In genomic region chr12:118053071-118053985, GRCh38 we compare ENCODE assay signal across 10 cellular contexts. TPM values are rescaled to one million over a fixed set of nuclear protein-coding genes. Genes with fewer than 3 reads are reported as not detected.
DNase-seq lines count a peak whose midpoint lies in the region; ATAC-seq, FAIRE-seq and TF ChIP-seq lines count a peak whose summit lies in the region.
"Had no signal": no experiment of that assay in that cellular context is flagged by ENCODE, and none has a peak within 500 bp of the region (broad histone marks: within the 10 kb centered on the region; RNA-seq: fewer than 3 reads in every experiment).

No MANE protein-coding gene starts in this region.

- POLR2A ChIA-PET in CD4-positive, alpha-beta T cell (lab: Charles Lee): interaction anchor here (0.8 kb wide), 1 partner anchor 20 kb away, joined by 3 read pairs; no protein-coding TSS in a partner anchor
- POLR2A ChIA-PET in SK-N-SH (lab: Yijun Ruan, JAX) (no interaction called here), endothelial cell of umbilical vein (lab: Charles Lee) (no interaction called here)

- TF ChIP-seq RAD21 in SK-N-SH (IDR thresholded peaks at IDR 0.05; ENCODE audit: low read length): no peak

- no peaks in the 10 kb centered on the region for H3K9me3 ChIP-seq in CD4-positive, alpha-beta T cell (ENCODE audit: control insufficient read depth, low read length)
- no peaks in the 10 kb centered on the region for H3K9me3 ChIP-seq in SK-N-SH
- no peaks in the 10 kb centered on the region for H3K9me3 ChIP-seq in endothelial cell of umbilical vein (replicated peaks; ENCODE audit: control insufficient read depth, insufficient read depth, low read length)
- no peaks in the 10 kb centered on the region for H3K9me3 ChIP-seq in parathyroid adenoma (ENCODE audit: control insufficient read depth, low read length)

- peaks cover 9 to 47% of the 10 kb centered on the region in 2 experiments for H3K36me3 ChIP-seq in SK-N-SH (replicated peaks in 1 of 2; ENCODE audit: control insufficient read depth in 1 of 2, insufficient read depth in 2 of 2, low read length in 1 of 2)
- peaks cover 0 to 5% of the 10 kb centered on the region in 2 experiments for H3K36me3 ChIP-seq in endothelial cell of umbilical vein (ENCODE audit: control insufficient read depth in 2 of 2, extremely low read depth in 1 of 2, insufficient read depth in 2 of 2, low read length in 2 of 2)
- H3K36me3 ChIP-seq in parathyroid adenoma (ENCODE audit: control insufficient read depth, insufficient read depth, low read length): no peaks in the 10 kb centered on the region

- intact Hi-C loops in CD4-positive, alpha-beta T cell (cut with DNase I, micrococcal nuclease): no loop called here
- intact Hi-C loops in endothelial cell of umbilical vein (cut with micrococcal nuclease): loop anchor here (2.0 kb wide), 2 partner anchors 19 to 367 kb away; no protein-coding TSS in a partner anchor

- H4K20me1 ChIP-seq in SK-N-SH (ENCODE audit: insufficient read depth): peaks cover 13% of the 10 kb centered on the region; the same call in 1 of the 2 replicates
- H4K20me1 ChIP-seq in endothelial cell of umbilical vein (replicated peaks; ENCODE audit: control insufficient read depth, extremely low read depth, insufficient read depth, low read length): no peaks in the 10 kb centered on the region

- H3K4me3 ChIP-seq in SK-N-SH (ENCODE audit: low read depth in 2 of 2, low read length in 1 of 2): no peak overlapping the region
- no peak overlapping the region for H3K4me3 ChIP-seq in endothelial cell of umbilical vein (replicated peaks in 1 of 3; ENCODE audit: insufficient read depth in 1 of 3, low read depth in 1 of 3, low read length in 3 of 3)
- H3K4me3 ChIP-seq in parathyroid adenoma (ENCODE audit: low read depth, low read length): no peak overlapping the region

- no peak for ATAC-seq in CD4-positive, alpha-beta T cell (ENCODE audit: poor library complexity)
- no peak for ATAC-seq in foreskin keratinocyte

- CTCF ChIA-PET in CD4-positive, alpha-beta T cell (lab: Charles Lee): no interaction called here
- CTCF ChIA-PET in SK-N-SH (lab: Yijun Ruan, JAX) (no interaction called here), endothelial cell of umbilical vein (lab: Charles Lee) (interaction anchor here (0.6 to 1.1 kb wide), 3 partner anchors 9 to 37 kb away, joined by 3 to 4 read pairs (median 3); partner anchors contain the start of gene RFC5)

- H3K9me3 Mint-ChIP-seq in CD4-positive, alpha-beta T cell: no peaks in the 10 kb centered on the region

- H3K36me3 Mint-ChIP-seq in CD4-positive, alpha-beta T cell (ENCODE audit: low read depth): peaks cover 52% of the 10 kb centered on the region

- TF ChIP-seq CTCF in CD4-positive, alpha-beta T cell (IDR thresholded peaks at IDR 0.05): no peak
- no peak for TF ChIP-seq CTCF in SK-N-SH (IDR thresholded peaks at IDR 0.05)
- TF ChIP-seq CTCF in endothelial cell of umbilical vein (IDR thresholded peaks at IDR 0.05; ENCODE audit: extremely low read depth in 1 of 2, insufficient read depth in 1 of 2, low read depth in 1 of 2, low read length in 2 of 2): no peak
- TF ChIP-seq CTCF in parathyroid adenoma (IDR thresholded peaks at IDR 0.05): no peak
- no peak for TF ChIP-seq CTCF in foreskin keratinocyte (conservative IDR thresholded peaks at IDR 0.05)

- peak; percentile 38 for FAIRE-seq in endothelial cell of umbilical vein (lab: Jason Lieb, UNC)
- FAIRE-seq: islet of Langerhans had no signal

- H2AFZ ChIP-seq in SK-N-SH (ENCODE audit: low read depth) (no peak overlapping the region), endothelial cell of umbilical vein (ENCODE audit: low read depth, low read length) (no peak overlapping the region), parathyroid adenoma (no peak overlapping the region)

- no peak overlapping the region for H3K4me3 Mint-ChIP-seq in CD4-positive, alpha-beta T cell

- H3K27ac ChIP-seq in CD4-positive, alpha-beta T cell (ENCODE audit: low read depth, low read length): no peak overlapping the region
- peak overlapping the region; percentile 53 to 86; a peak in 3 of 4 replicates for H3K27ac ChIP-seq in SK-N-SH (ENCODE audit: low read depth in 2 of 2, low read length in 1 of 2)
- peak overlapping the region; percentile 59 for H3K27ac ChIP-seq in endothelial cell of umbilical vein (ENCODE audit: insufficient read depth, low read depth, low read length)
- H3K27ac ChIP-seq in parathyroid adenoma: peak overlapping the region; percentile 15
- no peak overlapping the region for H3K27ac ChIP-seq in foreskin keratinocyte

- H3K27me3 ChIP-seq in CD4-positive, alpha-beta T cell (ENCODE audit: control insufficient read depth, insufficient read depth, low read length): no peaks in the 10 kb centered on the region
- H3K27me3 ChIP-seq in SK-N-SH (ENCODE audit: insufficient read depth) (no peaks in the 10 kb centered on the region), endothelial cell of umbilical vein (ENCODE audit: control insufficient read depth in 2 of 2, insufficient read depth in 2 of 2, low read length in 2 of 2) (no peaks in the 10 kb centered on the region), parathyroid adenoma (ENCODE audit: control insufficient read depth, insufficient read depth, low read length) (no peaks in the 10 kb centered on the region), foreskin keratinocyte (no peaks in the 10 kb centered on the region)

- WGBS in SK-N-SH (ENCODE audit: low lambda C conversion rate): 94% methylated on average over 10 of the region's 10 CpGs

- dilution Hi-C loops in endothelial cell of umbilical vein (cut with MboI; ENCODE audit: extremely low pct_ligation_motif_present, low sequenced_read_pairs): no loop called here

- DNase-seq in CD4-positive, alpha-beta T cell: no peak
- DNase-seq in SK-N-SH: no peak
- no peak for DNase-seq in endothelial cell of umbilical vein (ENCODE audit: low read depth, low spot score)
- DNase-seq in foreskin keratinocyte: no peak
- DNase-seq in SK-N-DZ (ENCODE audit: low spot score): no peak
- DNase-seq in SIG-M5 (lab: John Stamatoyannopoulos, UW): no peak
- no peak for DNase-seq in NCI-H2107 treated with DMSO at 0.1 percent for 48 hours (lab: John Stamatoyannopoulos, UW; ENCODE audit: unreplicated experiment)
- DNase-seq: NCI-H1930 had no signal

- H3F3A ChIP-seq in SK-N-SH (replicated peaks; ENCODE audit: insufficient read depth): peaks cover 52% of the 10 kb centered on the region

- H3K4me2 ChIP-seq in SK-N-SH: peak overlapping the region; percentile 67
- peak overlapping the region; percentile 65 for H3K4me2 ChIP-seq in endothelial cell of umbilical vein (ENCODE audit: insufficient read depth, low read length)
- no peak overlapping the region for H3K4me2 ChIP-seq in parathyroid adenoma (ENCODE audit: low read length)

- no peak for TF ChIP-seq EP300 in SK-N-SH (IDR thresholded peaks at IDR 0.05; ENCODE audit: borderline replicate concordance in 1 of 2, low read depth in 1 of 2, low read length in 1 of 2)

- H3K9ac ChIP-seq in SK-N-SH: peak overlapping the region; percentile 26; the same call in 1 of the 2 replicates
- peak overlapping the region; percentile 7 for H3K9ac ChIP-seq in endothelial cell of umbilical vein (replicated peaks; ENCODE audit: extremely low read depth, insufficient read depth, low read length)
- no peak overlapping the region for H3K9ac ChIP-seq in parathyroid adenoma

- H3K27ac Mint-ChIP-seq in CD4-positive, alpha-beta T cell: peak overlapping the region; percentile 79

- H3K4me1 ChIP-seq in SK-N-SH (ENCODE audit: control insufficient read depth in 1 of 2, insufficient read depth in 2 of 2, low read depth in 1 of 2, low read length in 1 of 2): peaks cover 0 to 24% of the 10 kb centered on the region in 2 experiments; a peak in 3 of 4 replicates
- peaks cover 29% of the 10 kb centered on the region for H3K4me1 ChIP-seq in endothelial cell of umbilical vein (ENCODE audit: control insufficient read depth, extremely low read depth, insufficient read depth, low read length)
- H3K4me1 ChIP-seq in parathyroid adenoma: peaks cover 10% of the 10 kb centered on the region
- peaks cover 16% of the 10 kb centered on the region for H3K4me1 ChIP-seq in foreskin keratinocyte

- no peaks in the 10 kb centered on the region for H3K27me3 Mint-ChIP-seq in CD4-positive, alpha-beta T cell

- peaks cover 22% of the 10 kb centered on the region for H3K4me1 Mint-ChIP-seq in CD4-positive, alpha-beta T cell (ENCODE audit: low read depth)

- no peaks in the 10 kb centered on the region for H3K9me2 ChIP-seq in SK-N-SH

- TF ChIP-seq POLR2A in endothelial cell of umbilical vein (IDR thresholded peaks at IDR 0.05; ENCODE audit: low read depth, low read length): peak; percentile 23

- H3K79me2 ChIP-seq in SK-N-SH (ENCODE audit: insufficient read depth) (peaks cover 91% of the 10 kb centered on the region), endothelial cell of umbilical vein (ENCODE audit: control insufficient read depth, insufficient read depth, low read length) (peaks cover 10% of the 10 kb centered on the region), parathyroid adenoma (peaks cover 9% of the 10 kb centered on the region)

- no TSS peak for BruUV-seq in endothelial cell of umbilical vein (replicated peaks; lab: Mats Ljungman, UMichigan)

- no peaks in the 10 kb centered on the region for H3K9me1 ChIP-seq in endothelial cell of umbilical vein (replicated peaks; ENCODE audit: control insufficient read depth, extremely low read depth, insufficient read depth, low read length)

RNA-seq across cellular contexts. Expression of gene WSB2, which starts 7.7 kb away (rescaled TPM):
- 10 to 100 TPM; 12.0 to 13.4 TPM for total RNA-seq in CD4-positive, alpha-beta T cell
- 54.4 and 62.6 TPM in 2 replicates for polyA plus RNA-seq in SK-N-SH (2012; rRNA removed)
- polyA plus RNA-seq in SK-N-SH (2012; cell fraction: cytosol; rRNA removed): 46.6 and 55.6 TPM in 2 replicates
- polyA plus RNA-seq in SK-N-SH (2012; cell fraction: nucleus; rRNA removed): 36.4 and 37.6 TPM in 2 replicates
- 73.6 and 85.3 TPM in 2 replicates for total RNA-seq in endothelial cell of umbilical vein
- 107 and 108 TPM in 2 replicates for polyA plus RNA-seq in endothelial cell of umbilical vein
- 99.3 and 105 TPM in 2 replicates for polyA plus RNA-seq in endothelial cell of umbilical vein (2011; cell fraction: cytosol; rRNA removed)
- 48.1 and 56.3 TPM in 2 replicates for polyA plus RNA-seq in endothelial cell of umbilical vein (2011; cell fraction: nucleus; rRNA removed)
- 60.1 and 66.7 TPM in 2 replicates for polyA plus RNA-seq in endothelial cell of umbilical vein (2012)
- 230 and 342 TPM in 2 replicates for polyA minus RNA-seq in endothelial cell of umbilical vein
- 61.2 TPM for polyA minus RNA-seq in endothelial cell of umbilical vein (2011; cell fraction: cytosol; rRNA and poly(A)+ RNA removed)
- 40.9 and 53.3 TPM in 2 replicates for polyA minus RNA-seq in endothelial cell of umbilical vein (2011; cell fraction: nucleus; rRNA and poly(A)+ RNA removed)
- total RNA-seq in foreskin keratinocyte: 82.9 and 84.5 TPM in 2 replicates
- polyA plus RNA-seq in foreskin keratinocyte: 47.5 and 50.6 TPM in 2 replicates
- 42.0 and 62.5 TPM in 2 replicates for polyA plus RNA-seq in SK-N-DZ (2014; cell fraction: cytosol; rRNA removed)
- polyA plus RNA-seq in SK-N-DZ (2014; cell fraction: nucleus; rRNA removed): 20.9 and 29.8 TPM in 2 replicates

RNA-seq across cellular contexts. Expression of gene RFC5, which starts 36.8 kb away (rescaled TPM):
- 1 to 10 TPM; 8.7 to 9.1 TPM for total RNA-seq in CD4-positive, alpha-beta T cell
- polyA plus RNA-seq in SK-N-SH (2012; rRNA removed) (15.3 and 16.0 TPM in 2 replicates), endothelial cell of umbilical vein (15.1 and 18.1 TPM in 2 replicates), foreskin keratinocyte (22.0 and 30.2 TPM in 2 replicates)
- 11.6 and 13.2 TPM in 2 replicates for polyA plus RNA-seq in SK-N-SH (2012; cell fraction: cytosol; rRNA removed)
- polyA plus RNA-seq in SK-N-SH (2012; cell fraction: nucleus; rRNA removed): 29.4 and 32.5 TPM in 2 replicates
- total RNA-seq in endothelial cell of umbilical vein (23.3 and 24.8 TPM in 2 replicates), foreskin keratinocyte (39.3 and 49.6 TPM in 2 replicates)
- polyA plus RNA-seq in endothelial cell of umbilical vein (2011; cell fraction: cytosol; rRNA removed): 18.8 and 19.4 TPM in 2 replicates
- 35.7 and 40.1 TPM in 2 replicates for polyA plus RNA-seq in endothelial cell of umbilical vein (2011; cell fraction: nucleus; rRNA removed)
- polyA plus RNA-seq in endothelial cell of umbilical vein (2012): 13.2 and 22.0 TPM in 2 replicates
- polyA minus RNA-seq in endothelial cell of umbilical vein: 21.4 and 25.0 TPM in 2 replicates
- polyA minus RNA-seq in endothelial cell of umbilical vein (2011; cell fraction: cytosol; rRNA and poly(A)+ RNA removed): 34.7 TPM
- polyA minus RNA-seq in endothelial cell of umbilical vein (2011; cell fraction: nucleus; rRNA and poly(A)+ RNA removed): 11.9 and 16.5 TPM in 2 replicates
- 120 and 122 TPM in 2 replicates for polyA plus RNA-seq in SK-N-DZ (2014; cell fraction: cytosol; rRNA removed)
- polyA plus RNA-seq in SK-N-DZ (2014; cell fraction: nucleus; rRNA removed): 86.7 and 91.3 TPM in 2 replicates

RNA-seq across cellular contexts. Expression of gene VSIG10, which starts 50.5 kb away (rescaled TPM):
- total RNA-seq in CD4-positive, alpha-beta T cell: 1 to 10 TPM; 2.2 TPM
- polyA plus RNA-seq in SK-N-SH (2012; rRNA removed): 12.5 and 21.2 TPM in 2 replicates
- 9.8 and 10.3 TPM in 2 replicates for polyA plus RNA-seq in SK-N-SH (2012; cell fraction: cytosol; rRNA removed)
- 47.7 and 48.5 TPM in 2 replicates for polyA plus RNA-seq in SK-N-SH (2012; cell fraction: nucleus; rRNA removed)
- 38.4 and 38.6 TPM in 2 replicates for total RNA-seq in endothelial cell of umbilical vein
- polyA plus RNA-seq in endothelial cell of umbilical vein: 16.1 and 16.3 TPM in 2 replicates
- polyA plus RNA-seq in endothelial cell of umbilical vein (2011; cell fraction: cytosol; rRNA removed): 12.5 and 13.9 TPM in 2 replicates
- 33.1 and 33.8 TPM in 2 replicates for polyA plus RNA-seq in endothelial cell of umbilical vein (2011; cell fraction: nucleus; rRNA removed)
- 19.3 and 21.7 TPM in 2 replicates for polyA plus RNA-seq in endothelial cell of umbilical vein (2012)
- 57.9 and 81.7 TPM in 2 replicates for polyA minus RNA-seq in endothelial cell of umbilical vein
- 26.2 TPM for polyA minus RNA-seq in endothelial cell of umbilical vein (2011; cell fraction: cytosol; rRNA and poly(A)+ RNA removed)
- 29.0 and 42.3 TPM in 2 replicates for polyA minus RNA-seq in endothelial cell of umbilical vein (2011; cell fraction: nucleus; rRNA and poly(A)+ RNA removed)
- total RNA-seq in foreskin keratinocyte: 15.4 and 21.7 TPM in 2 replicates
- 7.3 and 8.8 TPM in 2 replicates for polyA plus RNA-seq in foreskin keratinocyte
- polyA plus RNA-seq in SK-N-DZ (2014; cell fraction: cytosol; rRNA removed): 39.4 and 43.2 TPM in 2 replicates
- polyA plus RNA-seq in SK-N-DZ (2014; cell fraction: nucleus; rRNA removed): 37.8 and 54.1 TPM in 2 replicates

Comparison
In these comparisons a context has a peak if more than half of its experiments do, and no peak if none do; other contexts are left out.
1. H3K27ac ChIP-seq: peak in SK-N-SH (2 of 2), endothelial cell of umbilical vein (single experiment) and parathyroid adenoma (single experiment); none in CD4-positive, alpha-beta T cell (single experiment) and foreskin keratinocyte (single experiment).